ENCODE assay signal across 8 cellular contexts in the genomic region with DNA sequence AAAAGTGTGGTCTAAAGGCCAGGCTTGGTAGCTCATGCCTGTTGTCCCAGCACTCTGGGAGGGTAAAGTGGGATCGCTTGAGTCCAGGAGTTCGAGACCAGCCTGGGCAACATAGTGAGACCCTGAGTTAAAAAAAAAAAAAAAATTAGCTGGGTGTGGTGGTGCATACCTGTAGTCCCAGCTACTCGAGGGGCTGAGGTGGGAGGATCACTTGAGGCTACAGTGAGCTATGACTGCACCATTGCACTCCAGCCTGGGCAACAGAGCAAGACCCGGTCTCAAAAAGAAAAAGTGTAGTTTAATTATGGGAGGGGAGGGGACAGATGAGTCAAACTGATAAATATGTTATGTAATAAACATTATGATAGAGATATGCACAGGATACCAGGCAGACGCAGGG. TPM values are rescaled to one million over a fixed set of nuclear protein-coding genes. Genes with fewer than 3 reads are reported as not detected.
DNase-seq lines count a peak whose midpoint lies in the region; ATAC-seq and TF ChIP-seq lines count a peak whose summit lies in the region.
"Not testable (repeated sequence)": the region's sequence is repeated elsewhere in the genome, so short reads cannot be mapped to it uniquely, and the experiment has no call there.
"Had no signal": no experiment of that assay in that cellular context is flagged by ENCODE, and none has a peak within 500 bp of the region (broad histone marks: within the 10 kb centered on the region; RNA-seq: fewer than 3 reads in every experiment).

No MANE protein-coding gene starts in this region.

- H2BK20ac ChIP-seq in IMR-90 (ENCODE audit: low read depth, low read length), result not testable (repeated sequence)

- H3K4me1 ChIP-seq in IMR-90 (ENCODE audit: control insufficient read depth, insufficient read depth, low read length), result peaks cover 16% of the 10 kb centered on the region
- H3K4me1 ChIP-seq in left ventricle myocardium inferior, result peaks cover 97% of the 10 kb centered on the region
- peaks cover 34 to 59% (median 38%) of the 10 kb centered on the region in 3 donors for H3K4me1 ChIP-seq in skeletal muscle tissue (ENCODE audit: control insufficient read depth in 3 of 3, insufficient read depth in 3 of 3, low read length in 3 of 3)
- peaks cover 0 to 86% (median 46%) of the 10 kb centered on the region in 4 donors for H3K4me1 ChIP-seq in tibial nerve

- CTCF ChIA-PET in IMR-90 (lab: Yijun Ruan, JAX), result interaction anchor here (0.6 kb wide), 1 partner anchor 51 kb away, joined by 3 read pairs; no protein-coding TSS in a partner anchor

- H3K23ac ChIP-seq in IMR-90 (ENCODE audit: low read depth, low read length), result not testable (repeated sequence)

- H3K27ac ChIP-seq in IMR-90 (ENCODE audit: insufficient read depth, low read length) (peak overlapping the region; percentile 58; the same call in 1 of the 2 replicates), left ventricle myocardium inferior (replicated peaks) (peak overlapping the region; percentile 98), skeletal muscle tissue (ENCODE audit: low read depth, low read length) (peak overlapping the region; percentile 98), tibial nerve (peak overlapping the region; percentile 13 to 98 (median 72))

- H3K4me3 Mint-ChIP-seq in activated T-helper 17 cell treated with anti-CD3 and anti-CD28 coated beads, Interleukin-2, amount 50 U/mL, for 72 hours, result peak overlapping the region; percentile 81
- H3K4me3 Mint-ChIP-seq in effector memory CD8-positive, alpha-beta T cell, result peak overlapping the region; percentile 83 to 93
- H3K4me3 Mint-ChIP-seq in mesothelial cell of epicardium, result not testable (repeated sequence)

- H3K4me3 ChIP-seq in IMR-90 (ENCODE audit: insufficient read depth, low read depth, low read length) (peak overlapping the region; percentile 7; the same call in 1 of the 2 replicates), left ventricle myocardium inferior (peak overlapping the region; percentile 87), skeletal muscle tissue (ENCODE audit: low read length in 3 of 3) (peak overlapping the region in 1 of 3 donors; percentile 90), tibial nerve (peak overlapping the region in 1 of 4 donors; percentile 88)

- H3K9ac ChIP-seq in IMR-90 (ENCODE audit: low read depth, low read length), result not testable (repeated sequence)
- peak overlapping the region in 1 of 3 donors; percentile 81 for H3K9ac ChIP-seq in skeletal muscle tissue (ENCODE audit: low read depth in 1 of 3, low read length in 3 of 3)

- H3K18ac ChIP-seq in IMR-90 (ENCODE audit: low read depth, low read length), result peak overlapping the region; percentile 39; the same call in 1 of the 2 replicates

- not testable (repeated sequence) for H3K56ac ChIP-seq in IMR-90 (ENCODE audit: extremely low read depth, insufficient read depth, low read length)

- in situ Hi-C loops in IMR-90 (cut with MboI; ENCODE audit: low sequenced_read_pairs), result not testable (repeated sequence)

- not testable (repeated sequence) for DNase-seq in IMR-90; effector memory CD8-positive, alpha-beta T cell; left ventricle myocardium inferior; mesothelial cell of epicardium (ENCODE audit: low spot score in 2 of 2, unreplicated experiment in 2 of 2); tibial nerve (ENCODE audit: low spot score in 2 of 2)

- H2AK9ac ChIP-seq in IMR-90 (replicated peaks; ENCODE audit: low read depth, low read length, poor library complexity), result not testable (repeated sequence)

- peak overlapping the region; percentile 60; the same call in 1 of the 2 replicates for H2AK5ac ChIP-seq in IMR-90 (ENCODE audit: low read depth, low read length)

- not testable (repeated sequence) for H4K20me1 ChIP-seq in IMR-90 (ENCODE audit: insufficient read depth, low read length)

- intact Hi-C loops in IMR-90 (cut with micrococcal nuclease); left ventricle myocardium inferior (cut with micrococcal nuclease): not testable (repeated sequence)

- H3K4ac ChIP-seq in IMR-90 (ENCODE audit: low read depth, low read length), result peak overlapping the region; percentile 53; the same call in 1 of the 2 replicates

- not testable (repeated sequence) for H3K9me1 ChIP-seq in IMR-90 (ENCODE audit: insufficient read depth, low read length)

- H3K27me3 ChIP-seq in IMR-90 (ENCODE audit: control insufficient read depth, insufficient read depth, low read length); left ventricle myocardium inferior (ENCODE audit: low read depth); skeletal muscle tissue (ENCODE audit: control insufficient read depth in 3 of 3, insufficient read depth in 3 of 3, low read length in 3 of 3); tibial nerve: not testable (repeated sequence)

- peaks cover 31% of the 10 kb centered on the region for H3K4me1 Mint-ChIP-seq in activated T-helper 17 cell treated with anti-CD3 and anti-CD28 coated beads, Interleukin-2, amount 50 U/mL, for 72 hours
- peaks cover 41 to 66% of the 10 kb centered on the region in 2 donors for H3K4me1 Mint-ChIP-seq in effector memory CD8-positive, alpha-beta T cell (ENCODE audit: low read depth in 2 of 2)
- H3K4me1 Mint-ChIP-seq in mesothelial cell of epicardium, result peaks cover 69% of the 10 kb centered on the region

- TF ChIP-seq CTCF in IMR-90 (conservative IDR thresholded peaks at IDR 0.05; ENCODE audit: low read depth, low read length); left ventricle myocardium inferior (IDR thresholded peaks at IDR 0.05; ENCODE audit: borderline replicate concordance); mesothelial cell of epicardium (IDR thresholded peaks at IDR 0.05; ENCODE audit: unreplicated experiment); tibial nerve (IDR thresholded peaks at IDR 0.05): not testable (repeated sequence)

- not testable (repeated sequence) for H3K9me3 ChIP-seq in IMR-90 (ENCODE audit: control insufficient read depth, insufficient read depth, low read length); left ventricle myocardium inferior (replicated peaks); skeletal muscle tissue (ENCODE audit: control insufficient read depth in 3 of 3, low read length in 3 of 3); tibial nerve

- TF ChIP-seq POLR2A in IMR-90 (IDR thresholded peaks at IDR 0.05; ENCODE audit: low read depth, low read length); tibial nerve (IDR thresholded peaks at IDR 0.05): not testable (repeated sequence)

- dilution Hi-C loops in IMR-90 (cut with HindIII; ENCODE audit: low sequenced_read_pairs, unreplicated experiment), result not testable (repeated sequence)

- H3K4me2 ChIP-seq in IMR-90 (ENCODE audit: low read depth, low read length), result peak overlapping the region; percentile 55

- not testable (repeated sequence) for TF ChIP-seq RAD21 in IMR-90 (IDR thresholded peaks at IDR 0.05; ENCODE audit: low read length)

- peaks cover 6 to 51% of the 10 kb centered on the region in 2 experiments; a peak in 2 of 4 replicates for H3K79me1 ChIP-seq in IMR-90 (ENCODE audit: low read depth in 1 of 2, low read length in 2 of 2)

- H4K91ac ChIP-seq in IMR-90 (ENCODE audit: insufficient read depth, low read depth, low read length), result not testable (repeated sequence)

- not testable (repeated sequence) for H3K27ac Mint-ChIP-seq in activated T-helper 17 cell treated with anti-CD3 and anti-CD28 coated beads, Interleukin-2, amount 50 U/mL, for 72 hours
- H3K27ac Mint-ChIP-seq in effector memory CD8-positive, alpha-beta T cell, result peak overlapping the region; percentile 88 to 89
- H3K27ac Mint-ChIP-seq in mesothelial cell of epicardium, result peak overlapping the region; percentile 33

- not testable (repeated sequence) for H2BK120ac ChIP-seq in IMR-90 (ENCODE audit: low read depth, low read length)

- H4K5ac ChIP-seq in IMR-90 (ENCODE audit: low read depth, low read length), result not testable (repeated sequence)

- H4K8ac ChIP-seq in IMR-90 (ENCODE audit: low read depth in 2 of 2, low read length in 2 of 2), result 0 out of 4 replicates have a peak overlapping the region, but pooled peaks of 1 of the 2 experiments have one; percentile 20

- peaks cover 26% of the 10 kb centered on the region for H3K36me3 Mint-ChIP-seq in activated T-helper 17 cell treated with anti-CD3 and anti-CD28 coated beads, Interleukin-2, amount 50 U/mL, for 72 hours (ENCODE audit: low read depth)
- H3K36me3 Mint-ChIP-seq in effector memory CD8-positive, alpha-beta T cell (ENCODE audit: insufficient read depth), result peaks cover 25% of the 10 kb centered on the region
- not testable (repeated sequence) for H3K36me3 Mint-ChIP-seq in mesothelial cell of epicardium

- H3K9me3 Mint-ChIP-seq in activated T-helper 17 cell treated with anti-CD3 and anti-CD28 coated beads, Interleukin-2, amount 50 U/mL, for 72 hours; effector memory CD8-positive, alpha-beta T cell; mesothelial cell of epicardium: not testable (repeated sequence)

- not testable (repeated sequence) for H3K27me3 Mint-ChIP-seq in activated T-helper 17 cell treated with anti-CD3 and anti-CD28 coated beads, Interleukin-2, amount 50 U/mL, for 72 hours; effector memory CD8-positive, alpha-beta T cell; mesothelial cell of epicardium (ENCODE audit: low read depth)

- BruUV-seq in IMR-90 (replicated peaks; lab: Mats Ljungman, UMichigan), result not testable (repeated sequence)

- not testable (repeated sequence) for ATAC-seq in IMR-90 (ENCODE audit: low read depth); activated T-helper 17 cell treated with anti-CD3 and anti-CD28 coated beads, Interleukin-2, amount 50 U/mL, for 72 hours (replicated peaks); effector memory CD8-positive, alpha-beta T cell (replicated peaks)

- TF ChIP-seq EP300 in tibial nerve (IDR thresholded peaks at IDR 0.05), result not testable (repeated sequence)

- H3K36me3 ChIP-seq in IMR-90 (ENCODE audit: control insufficient read depth, insufficient read depth, low read length); skeletal muscle tissue (ENCODE audit: control insufficient read depth in 3 of 3, insufficient read depth in 3 of 3, low read length in 3 of 3); tibial nerve: not testable (repeated sequence)
- H3K36me3 ChIP-seq in left ventricle myocardium inferior, result peaks cover 15% of the 10 kb centered on the region

- H3K14ac ChIP-seq in IMR-90 (replicated peaks; ENCODE audit: low read depth, low read length), result not testable (repeated sequence)

- not testable (repeated sequence) for H2BK15ac ChIP-seq in IMR-90 (ENCODE audit: low read depth, low read length)

- POLR2A ChIA-PET in IMR-90 (lab: Charles Lee; ENCODE audit: unreplicated experiment), result not testable (repeated sequence)

- H2AFZ ChIP-seq in IMR-90 (replicated peaks; ENCODE audit: low read length, poor library complexity), result not testable (repeated sequence)

- H2BK5ac ChIP-seq in IMR-90 (ENCODE audit: low read depth, low read length, poor library complexity, severe bottlenecking), result peak overlapping the region; percentile 47

- WGBS in IMR-90 (ENCODE audit: extremely low coverage in 2 of 2, insufficient read length in 1 of 2), 2 experiments, result 100% methylated on average over 1 of the region's 5 CpGs; no CpG with 5 or more reads in 1 of the 2 experiments
- WGBS in tibial nerve, 2 donors, result 81 to 86% methylated on average over 5 of the region's 5 CpGs

RNA-seq across cellular contexts. Expression of a gene that starts 3.3 kb away (rescaled TPM):
- total RNA-seq in IMR-90 (2012; rRNA removed), result 84.8 and 103 TPM in 2 replicates
- 67.6 and 78.4 TPM in 2 replicates for polyA plus RNA-seq in IMR-90 (2012; rRNA removed)
- polyA plus RNA-seq in IMR-90 (2012; cell fraction: cytosol; rRNA removed), result 45.3 TPM in 2 replicates
- 9.8 and 44.1 TPM in 2 replicates for polyA plus RNA-seq in IMR-90 (2012; cell fraction: nucleus; rRNA removed; ENCODE audit: low replicate concordance)
- 10 to 100 TPM; 50.8 to 69.4 TPM for total RNA-seq in activated T-helper 17 cell treated with anti-CD3 and anti-CD28 coated beads, Interleukin-2, amount 50 U/mL, for 72 hours
- 165 TPM for total RNA-seq in left ventricle myocardium inferior
- total RNA-seq in mesothelial cell of epicardium, result 48.4 to 53.9 TPM (median 53.2 TPM) in 3 replicates
- 76.7 TPM for total RNA-seq in skeletal muscle tissue
- 100 to 1,000 TPM; 164 to 310 (median 232) TPM for total RNA-seq in tibial nerve
- total RNA-seq: HT-29 had no signal
